Comparison of ENCODE assay signal across 15 cellular contexts in the genomic region with DNA sequence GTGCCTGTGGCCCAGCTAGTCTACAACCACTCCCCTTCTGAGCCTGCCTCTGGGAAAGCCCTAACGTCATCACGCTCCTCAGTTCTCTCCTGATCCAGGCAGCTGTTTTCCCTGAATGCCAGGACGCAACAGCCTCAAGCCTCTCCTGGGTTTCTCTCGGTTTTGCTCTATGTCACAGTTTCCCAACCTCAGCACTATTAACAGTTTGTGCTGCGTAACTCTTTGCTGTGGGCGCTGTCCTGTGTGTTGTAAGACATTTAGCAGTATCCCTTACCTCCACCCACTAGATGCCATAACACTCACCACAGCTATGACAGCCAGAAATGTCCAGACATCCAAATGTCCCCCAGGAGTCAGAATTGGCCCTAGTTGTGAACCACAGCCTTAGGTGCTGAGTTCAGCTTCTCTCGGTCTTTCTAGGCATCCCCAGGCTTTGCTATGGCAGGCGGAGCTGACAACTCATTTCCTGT.
DNase-seq lines count a peak whose midpoint lies in the region; ATAC-seq and TF ChIP-seq lines count a peak whose summit lies in the region.
"Had no signal": no experiment of that assay in that cellular context is flagged by ENCODE, and none has a peak within 500 bp of the region (broad histone marks: within the 10 kb centered on the region; RNA-seq: fewer than 3 reads in every experiment).

No MANE protein-coding gene starts in this region.

- ATAC-seq in HG03571 (IDR thresholded peaks at IDR 0.05; ENCODE audit: unreplicated experiment), result no peak
- ATAC-seq: activated CD8-positive, alpha-beta memory T cell treated with anti-CD3 and anti-CD28 coated beads, Interleukin-2, amount 10 ng/mL, durations not matched to agents 7 days and 5 days; activated naive CD8-positive, alpha-beta T cell treated with anti-CD3 and anti-CD28 coated beads, Interleukin-2, amount 50 U/mL, for 24 hours; T-helper 17 cell had no signal

- H3K36me3 ChIP-seq in GM23248 (ENCODE audit: low read depth) (no peaks in the 10 kb centered on the region), osteoblast (ENCODE audit: insufficient read depth, low read length) (no peaks in the 10 kb centered on the region)
- H3K36me3 ChIP-seq: suprapubic skin had no signal

- H3K4me3 ChIP-seq in GM23248 (peak overlapping the region; percentile 50), osteoblast (ENCODE audit: insufficient read depth, low read length) (peak overlapping the region; percentile 46)
- H3K4me3 ChIP-seq: suprapubic skin had no signal

- no peak overlapping the region for H3K9ac ChIP-seq in GM23248

- no peak for TF ChIP-seq CTCF in osteoblast (IDR thresholded peaks at IDR 0.05; ENCODE audit: extremely low read depth, low read depth, low read length)

- H2AFZ ChIP-seq in GM23248 (peak overlapping the region; percentile 59), osteoblast (ENCODE audit: low read length) (peak overlapping the region; percentile 72)

- H3K27me3 ChIP-seq in GM23248 (replicated peaks; ENCODE audit: insufficient read depth), result no peaks in the 10 kb centered on the region
- H3K27me3 ChIP-seq in osteoblast (ENCODE audit: insufficient read depth, low read length), result no peaks in the 10 kb centered on the region
- H3K27me3 ChIP-seq: suprapubic skin had no signal

- H3K9me3 ChIP-seq in GM23248 (ENCODE audit: low read depth) (no peaks in the 10 kb centered on the region), osteoblast (ENCODE audit: low read depth, low read length) (no peaks in the 10 kb centered on the region)
- H3K9me3 ChIP-seq: suprapubic skin had no signal

- in situ Hi-C loops in GM23248 (cut with MboI), result no loop called here

- H3K79me2 ChIP-seq in GM23248 (ENCODE audit: insufficient read depth), result no peaks in the 10 kb centered on the region
- H3K79me2 ChIP-seq in osteoblast (ENCODE audit: insufficient read depth, low read length), result no peaks in the 10 kb centered on the region

- H3K27ac ChIP-seq in GM23248 (no peak overlapping the region), osteoblast (ENCODE audit: low read depth, low read length) (no peak overlapping the region)
- H3K27ac ChIP-seq: suprapubic skin had no signal

- H3K4me1 ChIP-seq in GM23248 (ENCODE audit: insufficient read depth) (no peaks in the 10 kb centered on the region), osteoblast (ENCODE audit: insufficient read depth, low read length) (peaks cover 10% of the 10 kb centered on the region)

- H3K4me2 ChIP-seq in GM23248 (ENCODE audit: unreplicated experiment) (peak overlapping the region; percentile 31), osteoblast (ENCODE audit: insufficient read depth, low read length) (peak overlapping the region; percentile 73)

- H3F3A ChIP-seq in GM23248 (ENCODE audit: insufficient read depth), result no peaks in the 10 kb centered on the region

- WGBS in GM23248 (ENCODE audit: low coverage in 1 of 2, low lambda C conversion rate in 2 of 2, missing lambda C conversion rate in 2 of 2), 2 experiments, result 35 to 45% methylated on average over 8 of the region's 8 CpGs

- H3K9me2 ChIP-seq in GM23248 (ENCODE audit: insufficient read depth), result no peaks in the 10 kb centered on the region

- H4K20me1 ChIP-seq in GM23248 (ENCODE audit: insufficient read depth) (no peaks in the 10 kb centered on the region), osteoblast (ENCODE audit: insufficient read depth, low read length) (no peaks in the 10 kb centered on the region)

- DNase-seq in GM23248 (peak; percentile 31), NOMO-1 treated with dmso at 0.1 percent for 144 hours (lab: John Stamatoyannopoulos, UW; ENCODE audit: unreplicated experiment) (peak; percentile 53), fibroblast of peridontal ligament (ENCODE audit: extremely low read depth) (peak; percentile 3), osteoblast (ENCODE audit: insufficient read length, low spot score, missing footprints) (no peak), COLO668 (lab: John Stamatoyannopoulos, UW; ENCODE audit: unreplicated experiment) (no peak), cerebellar cortex (ENCODE audit: low spot score) (no peak), AML-193 (lab: John Stamatoyannopoulos, UW) (no peak)
- DNase-seq: activated CD8-positive, alpha-beta memory T cell treated with anti-CD3 and anti-CD28 coated beads, Interleukin-2, amount 10 ng/mL, durations not matched to agents 7 days and 5 days; activated naive CD8-positive, alpha-beta T cell treated with anti-CD3 and anti-CD28 coated beads, Interleukin-2, amount 50 U/mL, for 24 hours; GOT3; NCI-H510A treated with DMSO at 0.1 percent for 48 hours; stimulated activated CD4-positive, alpha-beta T cell treated with anti-CD3 and anti-CD28 coated beads, Interleukin-4, amount 100 ng/mL, for 4 hours; T-helper 17 cell had no signal

Comparison
In these comparisons a context has a peak if more than half of its experiments do, and no peak if none do; other contexts are left out.
1. DNase-seq: peak in GM23248 (single experiment), NOMO-1 treated with dmso at 0.1 percent for 144 hours (single experiment) and fibroblast of peridontal ligament (single experiment); none in osteoblast (single experiment), COLO668 (single experiment), cerebellar cortex (single experiment) and AML-193 (0 of 2).